Comparison of ENCODE assay signal across 20 cellular contexts in the genomic region with DNA sequence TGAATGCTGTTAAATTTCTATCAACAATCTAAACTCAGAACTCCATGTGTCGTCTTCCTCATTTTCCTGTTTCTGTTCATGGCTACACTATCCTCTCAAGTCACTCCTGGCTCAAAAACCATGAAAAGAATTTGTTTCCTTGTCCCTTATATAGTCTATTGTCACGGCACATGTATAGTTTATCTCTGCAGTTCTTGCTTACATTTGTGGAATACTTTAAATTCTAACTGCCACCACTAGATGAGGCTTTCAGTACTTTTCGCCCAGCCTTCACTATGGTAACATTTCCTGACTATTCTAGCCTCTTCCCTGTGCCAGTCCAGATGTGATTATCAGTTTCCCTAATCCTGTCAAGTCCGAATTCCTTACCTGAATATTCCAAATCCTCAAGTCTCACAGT. TPM values are rescaled to one million over a fixed set of nuclear protein-coding genes. Genes with fewer than 3 reads are reported as not detected.
DNase-seq lines count a peak whose midpoint lies in the region; ATAC-seq, FAIRE-seq and TF ChIP-seq lines count a peak whose summit lies in the region.
"Had no signal": no experiment of that assay in that cellular context is flagged by ENCODE, and none has a peak within 500 bp of the region (broad histone marks: within the 10 kb centered on the region; RNA-seq: fewer than 3 reads in every experiment).

No MANE protein-coding gene starts in this region.

- H3K4me3 ChIP-seq in astrocyte (ENCODE audit: insufficient read depth, low read depth, low read length) (no peak overlapping the region), gastroesophageal sphincter (no peak overlapping the region)
- H3K4me3 ChIP-seq: right atrium auricular region had no signal

- H4K20me1 ChIP-seq in astrocyte (ENCODE audit: insufficient read depth, low read length) = no peaks in the 10 kb centered on the region

- ATAC-seq in gastroesophageal sphincter (peak; percentile 48), HG02798 (IDR thresholded peaks at IDR 0.05; ENCODE audit: poor library complexity, unreplicated experiment) (no peak), GM19463 (IDR thresholded peaks at IDR 0.05; ENCODE audit: unreplicated experiment) (no peak)
- ATAC-seq: PC-3 had no signal

- no peaks in the 10 kb centered on the region for H3K79me2 ChIP-seq in astrocyte (ENCODE audit: insufficient read depth, low read length)

- H3K27ac Mint-ChIP-seq in astrocyte (ENCODE audit: unreplicated experiment) = no peak overlapping the region
- peak overlapping the region; percentile 35 for H3K27ac Mint-ChIP-seq in type B pancreatic cell
- H3K27ac Mint-ChIP-seq: activated B cell treated with CpG ODN at 0.5 μM for 24 hours, memory B cell had no signal

- peaks cover 4% of the 10 kb centered on the region for H3K36me3 ChIP-seq in astrocyte (ENCODE audit: insufficient read depth, low read length)
- peaks cover 0 to 16% of the 10 kb centered on the region in 2 donors for H3K36me3 ChIP-seq in gastroesophageal sphincter

- H3K27me3 ChIP-seq in astrocyte (ENCODE audit: insufficient read depth, low read length) (no peaks in the 10 kb centered on the region), gastroesophageal sphincter (no peaks in the 10 kb centered on the region)
- H3K27me3 ChIP-seq: right atrium auricular region had no signal

- H3K4me1 Mint-ChIP-seq in astrocyte (ENCODE audit: low read depth, unreplicated experiment) (peaks cover 19% of the 10 kb centered on the region), type B pancreatic cell (ENCODE audit: unreplicated experiment) (peaks cover 6% of the 10 kb centered on the region)
- H3K4me1 Mint-ChIP-seq: activated B cell treated with CpG ODN at 0.5 μM for 24 hours, memory B cell had no signal

- DNase-seq in HTR-8/SVneo (ENCODE audit: insufficient read length, low spot score) = no peak
- peak; percentile 7 for DNase-seq in astrocyte (ENCODE audit: low read depth)
- DNase-seq in type B pancreatic cell (ENCODE audit: extremely low spot score, unreplicated experiment) = no peak
- DNase-seq in T-helper 9 cell = no peak
- DNase-seq: activated B cell treated with CpG ODN at 0.5 μM for 24 hours; activated effector memory CD4-positive, alpha-beta T cell treated with anti-CD3 and anti-CD28 coated beads, Interleukin-2, amount 50 U/mL, for 16 hours; effector memory CD4-positive, alpha-beta T cell; EL; foreskin melanocyte; H7; NCI-H2029 treated with DMSO at 0.1 percent for 48 hours; NCI-H526; PC-3; stimulated activated CD4-positive, alpha-beta T cell treated with anti-CD3 and anti-CD28 coated beads, Interleukin-2, amount 100 ng/mL, for 48 hours had no signal

- H3K9me3 ChIP-seq in astrocyte (ENCODE audit: insufficient read depth, low read depth, low read length) (no peaks in the 10 kb centered on the region), gastroesophageal sphincter (no peaks in the 10 kb centered on the region)
- H3K9me3 ChIP-seq: right atrium auricular region had no signal

- FAIRE-seq in HTR-8/SVneo (lab: Jason Lieb, UNC) (peak; percentile 13), astrocyte (lab: Jason Lieb, UNC) (peak; percentile 45)

- peaks cover 4% of the 10 kb centered on the region for H3K4me1 ChIP-seq in astrocyte (ENCODE audit: insufficient read depth, low read length)
- H3K4me1 ChIP-seq in gastroesophageal sphincter = peaks cover 0 to 9% (median 2%) of the 10 kb centered on the region in 3 donors

- TF ChIP-seq CTCF in astrocyte (IDR thresholded peaks at IDR 0.05; ENCODE audit: insufficient read depth, low read depth, low read length) (peak; percentile 0), gastroesophageal sphincter (IDR thresholded peaks at IDR 0.05) (peak in 2 of 4 experiments; percentile 45 to 55), type B pancreatic cell (conservative IDR thresholded peaks at IDR 0.05) (no peak)

- H3K4me3 Mint-ChIP-seq in astrocyte (ENCODE audit: unreplicated experiment) (no peak overlapping the region), type B pancreatic cell (no peak overlapping the region)
- H3K4me3 Mint-ChIP-seq: activated B cell treated with CpG ODN at 0.5 μM for 24 hours, memory B cell had no signal

- H2AFZ ChIP-seq in astrocyte (ENCODE audit: low read depth, low read length) = no peak overlapping the region

- TF ChIP-seq POLR2A in gastroesophageal sphincter (IDR thresholded peaks at IDR 0.05) = no peak

- H3K4me2 ChIP-seq in astrocyte (ENCODE audit: low read length) = no peak overlapping the region

- no peaks in the 10 kb centered on the region for H3K27me3 Mint-ChIP-seq in astrocyte (ENCODE audit: low read depth, unreplicated experiment)
- no peaks in the 10 kb centered on the region for H3K27me3 Mint-ChIP-seq in type B pancreatic cell
- H3K27me3 Mint-ChIP-seq: activated B cell treated with CpG ODN at 0.5 μM for 24 hours, memory B cell had no signal

- H3K27ac ChIP-seq in astrocyte (ENCODE audit: low read depth, low read length) (no peak overlapping the region), gastroesophageal sphincter (peak overlapping the region in 3 of 4 donors; percentile 16 to 49 (median 26))
- H3K27ac ChIP-seq: right atrium auricular region had no signal

- no peaks in the 10 kb centered on the region for H3K9me3 Mint-ChIP-seq in astrocyte (ENCODE audit: unreplicated experiment)
- H3K9me3 Mint-ChIP-seq in type B pancreatic cell = no peaks in the 10 kb centered on the region
- H3K9me3 Mint-ChIP-seq: activated B cell treated with CpG ODN at 0.5 μM for 24 hours, memory B cell had no signal

- no peak for TF ChIP-seq EP300 in gastroesophageal sphincter (IDR thresholded peaks at IDR 0.05)

- WGBS in gastroesophageal sphincter (ENCODE audit: low coverage in 1 of 2), 2 donors = 14 to 20% methylated on average over 4 of the region's 4 CpGs

- H3K9ac ChIP-seq in astrocyte (ENCODE audit: low read length) = no peak overlapping the region

- H3K36me3 Mint-ChIP-seq in astrocyte (ENCODE audit: low read depth, unreplicated experiment) (no peaks in the 10 kb centered on the region), type B pancreatic cell (no peaks in the 10 kb centered on the region)

RNA-seq across cellular contexts. Expression of a gene that starts 34.6 kb away (rescaled TPM):
- not detected in 2 replicates for total RNA-seq in astrocyte
- under 1 TPM in 1 of 4 donors, not detected in 3; 0.15 TPM for total RNA-seq in gastroesophageal sphincter
- not detected in 2 replicates for total RNA-seq in type B pancreatic cell (ENCODE audit: low replicate concordance)
- total RNA-seq: activated B cell treated with CpG ODN at 0.5 μM for 24 hours, H7, PC-3, right atrium auricular region had no signal

RNA-seq across cellular contexts. Expression of a gene that starts 56.2 kb away (rescaled TPM):
- total RNA-seq in astrocyte (not detected in 2 replicates), gastroesophageal sphincter (10 to 100 TPM; 16.6 to 38.9 (median 32.8) TPM), type B pancreatic cell (ENCODE audit: low replicate concordance) (0.56 TPM in 1 of 2 replicates, not detected in the other)
- total RNA-seq: activated B cell treated with CpG ODN at 0.5 μM for 24 hours, H7, PC-3, temporal lobe had no signal

Comparison
In these comparisons a context has a peak if more than half of its experiments do, and no peak if none do; other contexts are left out.
1. RNA of a gene that starts 56.2 kb away (total RNA-seq): 16.6 to 38.9 TPM in gastroesophageal sphincter; 0.56 TPM in type B pancreatic cell and not detected in astrocyte; every median in the first group is over 10 times any median in the second.